Comparison of ENCODE assay signal across 1 cellular context in genomic region chr19:56111601-56112312, GRCh38.
TF ChIP-seq lines count a peak whose summit lies in the region.

No MANE protein-coding gene starts in this region.

TF ChIP-seq in IMR-90, 13 proteins besides CTCF, POLR2A, EP300 and RAD21 (continued from another document):
- TF ChIP-seq, protein P1, sequence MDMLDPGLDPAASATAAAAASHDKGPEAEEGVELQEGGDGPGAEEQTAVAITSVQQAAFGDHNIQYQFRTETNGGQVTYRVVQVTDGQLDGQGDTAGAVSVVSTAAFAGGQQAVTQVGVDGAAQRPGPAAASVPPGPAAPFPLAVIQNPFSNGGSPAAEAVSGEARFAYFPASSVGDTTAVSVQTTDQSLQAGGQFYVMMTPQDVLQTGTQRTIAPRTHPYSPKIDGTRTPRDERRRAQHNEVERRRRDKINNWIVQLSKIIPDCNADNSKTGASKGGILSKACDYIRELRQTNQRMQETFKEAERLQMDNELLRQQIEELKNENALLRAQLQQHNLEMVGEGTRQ (IDR thresholded peaks at IDR 0.05; ENCODE audit: low read depth, low read length) = no peak
TF ChIP-seq in IMR-90: peak in this region for 0.
